17 cellular contexts compared by ENCODE assay signal in the genomic region with DNA sequence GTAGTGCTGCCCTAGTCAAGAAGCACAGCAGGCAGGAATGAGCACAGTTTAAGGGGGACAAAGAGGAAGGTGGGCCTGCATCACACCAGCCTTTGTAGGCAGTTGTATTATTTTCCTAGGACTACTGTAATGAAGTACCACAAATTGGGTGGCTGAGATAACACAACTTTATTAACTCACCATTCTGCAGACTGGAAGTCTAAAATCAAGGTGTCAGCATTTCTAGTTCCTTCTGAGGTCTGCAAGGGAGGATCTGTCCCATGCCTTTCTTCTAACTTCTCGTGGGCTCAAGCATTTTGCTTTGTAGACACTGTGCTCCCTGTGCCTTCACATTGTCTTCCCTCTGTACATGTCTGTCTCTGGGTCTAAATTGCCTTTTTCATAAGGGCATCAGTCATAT.
"Had no signal": no experiment of that assay in that cellular context is flagged by ENCODE, and none has a peak within 500 bp of the region (broad histone marks: within the 10 kb centered on the region; RNA-seq: fewer than 3 reads in every experiment).

No MANE protein-coding gene starts in this region.

- H3K27ac Mint-ChIP-seq: activated B cell treated with CpG ODN at 0.5 μM for 24 hours; activated naive CD4-positive, alpha-beta T cell treated with anti-CD3 and anti-CD28 coated beads, Interleukin-2, amount 10 ng/mL, durations not matched to agents 7 days and 5 days had no signal

- H3K4me3 ChIP-seq: ascending aorta, coronary artery, pancreas, sigmoid colon, SK-N-MC had no signal

- H3K36me3 Mint-ChIP-seq: naive thymus-derived CD8-positive, alpha-beta T cell had no signal

- H3K4me1 Mint-ChIP-seq: activated naive CD4-positive, alpha-beta T cell treated with anti-CD3 and anti-CD28 coated beads, Interleukin-2, amount 10 ng/mL, durations not matched to agents 7 days and 5 days had no signal

- ATAC-seq: naive thymus-derived CD8-positive, alpha-beta T cell had no signal

- H3K4me3 Mint-ChIP-seq: activated B cell treated with CpG ODN at 0.5 μM for 24 hours; activated naive CD4-positive, alpha-beta T cell treated with anti-CD3 and anti-CD28 coated beads, Interleukin-2, amount 10 ng/mL, durations not matched to agents 7 days and 5 days; naive thymus-derived CD8-positive, alpha-beta T cell had no signal

- H3K4me1 ChIP-seq: ascending aorta, pancreas, sigmoid colon had no signal

- DNase-seq: activated B cell treated with CpG ODN at 0.5 μM for 24 hours; activated CD4-positive, alpha-beta T cell treated with anti-CD3 and anti-CD28 coated beads, Interleukin-2, amount 50 U/mL, for 1 hour; activated effector memory CD4-positive, alpha-beta T cell treated with Interleukin-2 at 50 U/mL for 16 hours; activated naive CD4-positive, alpha-beta T cell treated with anti-CD3 and anti-CD28 coated beads, Interleukin-2, amount 10 ng/mL, durations not matched to agents 7 days and 5 days; effector CD4-positive, alpha-beta T cell; head of caudate nucleus; kidney; naive thymus-derived CD8-positive, alpha-beta T cell; pancreas; sigmoid colon; spleen; stimulated activated naive CD4-positive, alpha-beta T cell treated with Interleukin-2 at 50 U/mL for 16 hours; T-helper 9 cell; trophoblast cell had no signal

- H3K9me3 ChIP-seq: ascending aorta, pancreas, sigmoid colon, spleen had no signal

- H3K36me3 ChIP-seq: ascending aorta, pancreas, sigmoid colon, spleen had no signal

- H3K27ac ChIP-seq: ascending aorta, coronary artery, pancreas, sigmoid colon, SK-N-MC had no signal

- H3K27me3 ChIP-seq: ascending aorta, pancreas, sigmoid colon, spleen had no signal

- H3K27me3 Mint-ChIP-seq: activated B cell treated with CpG ODN at 0.5 μM for 24 hours; activated naive CD4-positive, alpha-beta T cell treated with anti-CD3 and anti-CD28 coated beads, Interleukin-2, amount 10 ng/mL, durations not matched to agents 7 days and 5 days; naive thymus-derived CD8-positive, alpha-beta T cell had no signal
